Comparison of ENCODE assay signal across 8 cellular contexts in the genomic region with DNA sequence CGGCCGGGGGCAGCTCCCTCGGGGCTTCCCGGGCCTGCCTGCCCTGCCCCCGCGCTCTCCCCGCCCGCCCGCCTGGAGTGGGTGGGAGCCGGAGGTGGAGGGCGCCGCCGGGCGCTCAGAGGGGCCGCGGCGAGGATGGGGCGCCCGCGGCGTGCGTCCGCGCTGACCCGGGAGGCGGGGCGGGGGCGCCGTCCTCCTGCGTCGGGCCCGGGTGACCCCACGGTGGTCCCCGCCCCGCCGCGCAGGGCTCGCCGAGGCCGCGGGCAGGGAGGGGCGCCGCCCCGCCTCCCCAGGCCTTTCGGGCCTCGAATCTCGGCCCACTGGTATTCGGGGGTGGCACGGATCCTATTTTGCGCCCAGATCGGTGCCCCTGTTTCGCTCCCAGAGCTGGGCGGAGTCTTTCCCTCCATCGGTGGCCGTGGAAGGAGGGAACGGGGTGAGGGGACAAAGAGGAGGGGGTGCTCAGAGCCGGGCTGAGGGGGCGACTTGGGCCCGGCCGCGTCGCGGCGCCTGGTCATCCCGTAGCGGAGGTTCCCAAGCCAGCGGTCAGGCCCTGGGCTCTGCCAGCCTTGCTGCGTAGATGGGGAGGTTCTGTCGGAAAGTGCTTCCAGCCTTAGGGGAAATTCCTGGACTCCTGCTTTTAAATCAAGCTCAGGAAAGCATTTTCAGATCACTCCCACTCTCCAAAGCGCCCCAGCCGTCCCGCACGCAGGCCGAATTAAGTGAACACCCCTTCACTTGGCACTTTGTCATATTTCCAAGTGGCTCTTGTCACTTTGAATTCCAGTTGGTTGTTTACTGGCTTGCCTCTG. TPM values are rescaled to one million over a fixed set of nuclear protein-coding genes. Genes with fewer than 3 reads are reported as not detected.
A peak's percentile ranks its signal among the peaks of the same experiment; 100 is the strongest.
DNase-seq lines count a peak whose midpoint lies in the region; ATAC-seq, FAIRE-seq and TF ChIP-seq lines count a peak whose summit lies in the region.

No MANE protein-coding gene starts in this region.

- DNase-seq in GM06990 (ENCODE audit: extremely low read depth, insufficient read length) (peak; percentile 79), HTR-8/SVneo (ENCODE audit: insufficient read length, low spot score) (peak; percentile 44), fibroblast of the aortic adventitia (ENCODE audit: low read depth) (peak; percentile 68), DMS114 treated with DMSO at 0.1 percent for 48 hours (lab: John Stamatoyannopoulos, UW; ENCODE audit: unreplicated experiment) (no peak)
- no peak for DNase-seq in activated CD4-positive, alpha-beta memory T cell treated with anti-CD3 and anti-CD28 coated beads for 36 hours
- peak in 5 of 10 donors; percentile 5 to 21 (median 10) for DNase-seq in naive thymus-derived CD8-positive, alpha-beta T cell

- TF ChIP-seq CTCF in GM06990 (IDR thresholded peaks at IDR 0.05; ENCODE audit: insufficient read depth, low read length, poor library complexity, severe bottlenecking) (no peak), fibroblast of the aortic adventitia (IDR thresholded peaks at IDR 0.05; ENCODE audit: insufficient read depth, low read length) (no peak)

- H3K27me3 Mint-ChIP-seq in activated CD4-positive, alpha-beta memory T cell treated with anti-CD3 and anti-CD28 coated beads for 36 hours: no peaks in the 10 kb centered on the region
- no peaks in the 10 kb centered on the region for H3K27me3 Mint-ChIP-seq in naive thymus-derived CD8-positive, alpha-beta T cell

- 1% methylated on average over 73 of the region's 74 CpGs for WGBS in urinary bladder

- intact Hi-C loops in activated CD4-positive, alpha-beta memory T cell treated with anti-CD3 and anti-CD28 coated beads for 36 hours (cut with micrococcal nuclease): loop anchor here (1.0 kb wide), 1 partner anchor 18 kb away; a partner anchor contains a TSS

- FAIRE-seq in HTR-8/SVneo (lab: Jason Lieb, UNC): no peak

- no peaks in the 10 kb centered on the region for H3K36me3 ChIP-seq in GM06990 (ENCODE audit: control insufficient read depth, insufficient read depth, low read length)
- no peaks in the 10 kb centered on the region for H3K36me3 ChIP-seq in urinary bladder (ENCODE audit: insufficient read depth)

- H3K27me3 ChIP-seq in GM06990 (replicated peaks; ENCODE audit: control insufficient read depth, insufficient read depth, low read length): no peaks in the 10 kb centered on the region

- H3K4me1 Mint-ChIP-seq in activated CD4-positive, alpha-beta memory T cell treated with anti-CD3 and anti-CD28 coated beads for 36 hours (ENCODE audit: low read depth): peaks cover 30% of the 10 kb centered on the region
- peaks cover 19 to 40% (median 29%) of the 10 kb centered on the region in 4 donors for H3K4me1 Mint-ChIP-seq in naive thymus-derived CD8-positive, alpha-beta T cell

- CTCF ChIA-PET in activated CD4-positive, alpha-beta memory T cell treated with anti-CD3 and anti-CD28 coated beads for 36 hours (lab: Charles Lee): no interaction called here

- H3K27ac ChIP-seq in urinary bladder (ENCODE audit: low read depth): peak overlapping the region; percentile 99

- H3K27ac Mint-ChIP-seq in activated CD4-positive, alpha-beta memory T cell treated with anti-CD3 and anti-CD28 coated beads for 36 hours: peak overlapping the region; percentile 1
- H3K27ac Mint-ChIP-seq in naive thymus-derived CD8-positive, alpha-beta T cell: peak overlapping the region; percentile 26 to 94 (median 86)

- H3K4me3 ChIP-seq in GM06990 (replicated peaks; ENCODE audit: low read depth, low read length): peak overlapping the region; percentile 71
- peak overlapping the region; percentile 72 for H3K4me3 ChIP-seq in fibroblast of the aortic adventitia (ENCODE audit: low read depth, low read length)
- H3K4me3 ChIP-seq in urinary bladder (ENCODE audit: low read depth, low read length): peak overlapping the region; percentile 98

- peaks cover 3% of the 10 kb centered on the region for H3K36me3 Mint-ChIP-seq in activated CD4-positive, alpha-beta memory T cell treated with anti-CD3 and anti-CD28 coated beads for 36 hours
- H3K36me3 Mint-ChIP-seq in naive thymus-derived CD8-positive, alpha-beta T cell: peaks cover 0 to 3% (median 0%) of the 10 kb centered on the region in 3 donors

- no peaks in the 10 kb centered on the region for H3K9me3 Mint-ChIP-seq in activated CD4-positive, alpha-beta memory T cell treated with anti-CD3 and anti-CD28 coated beads for 36 hours
- no peaks in the 10 kb centered on the region for H3K9me3 Mint-ChIP-seq in naive thymus-derived CD8-positive, alpha-beta T cell

- POLR2A ChIA-PET in activated CD4-positive, alpha-beta memory T cell treated with anti-CD3 and anti-CD28 coated beads for 36 hours (lab: Charles Lee): no interaction called here
- POLR2A ChIA-PET in naive thymus-derived CD8-positive, alpha-beta T cell (lab: Charles Lee): interaction anchor here (1.4 to 2.3 kb wide), 3 partner anchors 17 to 665 kb away, joined by 3 to 7 read pairs (median 6); a partner anchor contains a TSS

- H3K4me1 ChIP-seq in urinary bladder (ENCODE audit: insufficient read depth): no peaks in the 10 kb centered on the region

- ATAC-seq in GM21515 (IDR thresholded peaks at IDR 0.05; ENCODE audit: unreplicated experiment): peak; percentile 53
- ATAC-seq in naive thymus-derived CD8-positive, alpha-beta T cell: no peak

- peak overlapping the region; percentile 39 for H3K4me3 Mint-ChIP-seq in activated CD4-positive, alpha-beta memory T cell treated with anti-CD3 and anti-CD28 coated beads for 36 hours
- peak overlapping the region; percentile 67 to 98 (median 78) for H3K4me3 Mint-ChIP-seq in naive thymus-derived CD8-positive, alpha-beta T cell

RNA-seq across cellular contexts. Expression of a gene that starts 0.5 kb away (rescaled TPM):
- 10 to 100 TPM; 13.9 to 16.0 TPM for total RNA-seq in activated CD4-positive, alpha-beta memory T cell treated with anti-CD3 and anti-CD28 coated beads for 36 hours
- 8.4 and 14.2 TPM in 2 replicates for total RNA-seq in fibroblast of the aortic adventitia (ENCODE audit: low replicate concordance)
- 10 to 100 TPM; 33.2 to 33.8 TPM for total RNA-seq in naive thymus-derived CD8-positive, alpha-beta T cell
- polyA plus RNA-seq in naive thymus-derived CD8-positive, alpha-beta T cell: 10 to 100 TPM; 13.4 to 17.5 (median 17.3) TPM
- 33.1 TPM for total RNA-seq in urinary bladder
- 6.6 TPM for polyA plus RNA-seq in urinary bladder

RNA-seq across cellular contexts. Expression of a gene that starts 17.9 kb away (rescaled TPM):
- total RNA-seq in activated CD4-positive, alpha-beta memory T cell treated with anti-CD3 and anti-CD28 coated beads for 36 hours: 10 to 100 TPM; 29.7 to 34.3 TPM
- total RNA-seq in fibroblast of the aortic adventitia (ENCODE audit: low replicate concordance) (55.0 and 89.8 TPM in 2 replicates), urinary bladder (104 TPM)
- total RNA-seq in naive thymus-derived CD8-positive, alpha-beta T cell: 10 to 100 TPM; 46.9 to 47.3 TPM
- 10 to 100 TPM; 27.7 to 37.9 (median 32.1) TPM for polyA plus RNA-seq in naive thymus-derived CD8-positive, alpha-beta T cell
- 54.0 TPM for polyA plus RNA-seq in urinary bladder

Comparison
In these comparisons a context has a peak if more than half of its experiments do, and no peak if none do; other contexts are left out.
1. DNase-seq: peak in GM06990 (single experiment), HTR-8/SVneo (single experiment) and fibroblast of the aortic adventitia (single experiment); none in activated CD4-positive, alpha-beta memory T cell treated with anti-CD3 and anti-CD28 coated beads for 36 hours (single experiment) and DMS114 treated with DMSO at 0.1 percent for 48 hours (single experiment).
2. Peak in every context shown above with its lines, with median percentiles within 50 percentile points of each other: H3K4me3 ChIP-seq.